Comparison of ENCODE assay signal across 28 cellular contexts in the genomic region with DNA sequence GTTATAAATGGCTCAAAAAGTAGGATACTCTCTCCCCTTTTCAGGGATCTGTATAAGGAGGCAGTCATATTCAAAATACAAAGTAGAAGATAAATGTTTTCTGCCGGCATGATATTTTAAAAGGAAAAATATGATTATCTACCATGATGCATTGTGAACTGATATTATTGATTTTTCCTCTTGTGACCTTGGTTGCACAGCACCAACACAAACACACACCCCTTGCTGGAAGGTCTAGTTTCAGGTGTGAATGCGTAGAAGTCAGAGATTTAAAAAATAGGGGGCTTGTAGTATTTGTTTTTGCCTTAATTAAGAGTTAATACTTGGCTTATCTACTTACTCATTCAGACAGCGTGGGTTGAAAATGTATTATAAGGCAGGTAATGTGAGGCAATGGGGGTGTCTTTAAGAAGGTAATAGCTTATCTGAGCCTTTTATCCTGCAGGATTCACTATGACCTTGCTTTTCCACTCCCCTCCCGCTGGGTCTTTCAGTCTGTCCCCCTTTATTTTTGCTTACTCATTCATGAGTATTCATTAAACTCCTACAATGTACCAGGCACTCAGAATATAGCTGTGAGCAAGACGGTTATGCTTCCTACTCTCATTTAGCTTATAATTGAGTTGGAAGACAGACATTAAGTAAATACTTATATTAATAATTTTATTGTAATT.
A peak's percentile ranks its signal among the peaks of the same experiment; 100 is the strongest.
DNase-seq lines count a peak whose midpoint lies in the region; ATAC-seq, FAIRE-seq and TF ChIP-seq lines count a peak whose summit lies in the region.
"Had no signal": no experiment of that assay in that cellular context is flagged by ENCODE, and none has a peak within 500 bp of the region (broad histone marks: within the 10 kb centered on the region; RNA-seq: fewer than 3 reads in every experiment).

No MANE protein-coding gene starts in this region.

- no peak overlapping the region for H3K4ac ChIP-seq in H9 (ENCODE audit: low read depth, low read length)

- H3K27me3 Mint-ChIP-seq in H9 (ENCODE audit: low read depth) (peaks cover 3% of the 10 kb centered on the region), WTC11 (ENCODE audit: low read depth) (no peaks in the 10 kb centered on the region)

- no peak for TF ChIP-seq POLR2A in GM12892 (IDR thresholded peaks at IDR 0.05; ENCODE audit: low read depth, low read length)

- no peak overlapping the region for H2BK12ac ChIP-seq in H9 (ENCODE audit: insufficient read length, low read depth, low read length)

- no peak overlapping the region for H3K56ac ChIP-seq in H9 (ENCODE audit: insufficient read length, low read depth, low read length)

- H3K14ac ChIP-seq in H9 (ENCODE audit: insufficient read depth, low read length) = no peak overlapping the region

- ATAC-seq in WTC11 (peak; percentile 47), pancreas (peak; percentile 30 to 83 (median 64)), HG03342 (IDR thresholded peaks at IDR 0.05; ENCODE audit: unreplicated experiment) (no peak)
- ATAC-seq: CD8-positive, alpha-beta T cell; HepG2; Right ventricle myocardium inferior had no signal

- H2BK120ac ChIP-seq in H9 (ENCODE audit: low read depth, low read length, poor library complexity, severe bottlenecking) = no peak overlapping the region

- TF ChIP-seq CTCF in H9 (conservative IDR thresholded peaks at IDR 0.05) (no peak), WTC11 (IDR thresholded peaks at IDR 0.05) (no peak), pancreas (IDR thresholded peaks at IDR 0.05) (no peak)

- H3K36me3 Mint-ChIP-seq in H9 (ENCODE audit: insufficient read depth in 1 of 3, low read depth in 3 of 3) = peaks cover 8 to 11% (median 8%) of the 10 kb centered on the region in 3 experiments; a peak in 3 of 7 replicates
- peaks cover 10% of the 10 kb centered on the region for H3K36me3 Mint-ChIP-seq in WTC11
- H3K36me3 Mint-ChIP-seq: CD8-positive, alpha-beta T cell had no signal

- peaks cover 17 to 21% of the 10 kb centered on the region in 2 experiments for H3K4me1 Mint-ChIP-seq in H9
- peaks cover 31% of the 10 kb centered on the region for H3K4me1 Mint-ChIP-seq in WTC11
- H3K4me1 Mint-ChIP-seq: B cell had no signal

- H3K4me3 Mint-ChIP-seq in H9 (no peak overlapping the region), WTC11 (no peak overlapping the region)
- H3K4me3 Mint-ChIP-seq: B cell; CD8-positive, alpha-beta T cell had no signal

- H4K91ac ChIP-seq in H9 (ENCODE audit: insufficient read length, low read depth, low read length) = no peak overlapping the region

- H3K36me3 ChIP-seq in pancreas = no peaks in the 10 kb centered on the region
- H3K36me3 ChIP-seq: SJCRH30 had no signal

- no peak for DNase-seq in H9
- DNase-seq in NCI-H146 (lab: John Stamatoyannopoulos, UW) = peak; percentile 89
- DNase-seq in WTC11 (ENCODE audit: low spot score) = no peak
- no peak for DNase-seq in pancreas
- DNase-seq in stimulated activated naive CD4-positive, alpha-beta T cell treated with Interleukin-2 at 50 U/mL for 16 hours (lab: John Stamatoyannopoulos, UW) = no peak
- no peak for DNase-seq in GM12892 (ENCODE audit: insufficient read length)
- DNase-seq in cerebellum (ENCODE audit: low spot score) = no peak
- DNase-seq: Calu3; CD8-positive, alpha-beta T cell; DMS79 treated with DMSO at 0.1 percent for 48 hours; GF-D8; HCEC 1CT; Karpas-422; NCI-H1092; NCI-H1436 treated with DMSO at 0.1 percent for 48 hours; NCI-H2029; NCI-H446 treated with DMSO at 0.1 percent for 48 hours; NCI-H526; PC-9; SJCRH30; T-helper 2 cell had no signal

- no peak overlapping the region for H3K27ac ChIP-seq in H9 (ENCODE audit: insufficient read length, low read depth, low read length)
- H3K27ac ChIP-seq in pancreas = no peak overlapping the region
- H3K27ac ChIP-seq: C4-2B, HL-60, PC-9, SJCRH30 had no signal

- H3K4me2 ChIP-seq in H9 (ENCODE audit: insufficient read depth, insufficient read length, low read length) = no peak overlapping the region
- H3K4me2 ChIP-seq: PC-9 had no signal

- H3K79me1 ChIP-seq in H9 (ENCODE audit: insufficient read depth, low read depth, low read length, poor library complexity, severe bottlenecking) = no peaks in the 10 kb centered on the region

- H3T11ph ChIP-seq in H9 (ENCODE audit: low read length) = no peak overlapping the region

- H2BK20ac ChIP-seq in H9 (ENCODE audit: low read depth, low read length, poor library complexity, severe bottlenecking) = no peak overlapping the region

- CTCF ChIA-PET in WTC11 (lab: Charles Lee) = interaction anchor here (1.6 kb wide), 1 partner anchor 30 kb away, joined by 4 read pairs; no protein-coding TSS in a partner anchor

- no peak overlapping the region for H4K8ac ChIP-seq in H9 (replicated peaks; ENCODE audit: insufficient read length, low read depth, low read length)

- H3K23ac ChIP-seq in H9 (ENCODE audit: insufficient read length, low read depth, low read length) = no peak overlapping the region

- no peak overlapping the region for H2AK5ac ChIP-seq in H9 (ENCODE audit: insufficient read length, low read length)

- no peak overlapping the region for H3K18ac ChIP-seq in H9 (ENCODE audit: insufficient read length, low read depth, low read length)

- no peaks in the 10 kb centered on the region for H3K4me1 ChIP-seq in H9 (ENCODE audit: insufficient read depth, low read length)
- H3K4me1 ChIP-seq in pancreas = peaks cover 3 to 8% (median 7%) of the 10 kb centered on the region in 3 donors
- H3K4me1 ChIP-seq: SJCRH30 had no signal

- no peaks in the 10 kb centered on the region for H3K79me2 ChIP-seq in H9 (ENCODE audit: insufficient read depth, low read length)

- peaks cover 8 to 13% of the 10 kb centered on the region in 2 experiments; a peak in 4 of 5 replicates for H3K9me3 Mint-ChIP-seq in H9
- H3K9me3 Mint-ChIP-seq in WTC11 = peaks cover 25% of the 10 kb centered on the region
- H3K9me3 Mint-ChIP-seq: CD8-positive, alpha-beta T cell had no signal

- H4K20me1 ChIP-seq in H9 (ENCODE audit: control insufficient read depth, insufficient read depth, insufficient read length) = no peaks in the 10 kb centered on the region

- H2BK5ac ChIP-seq in H9 (ENCODE audit: insufficient read length, low read length) = no peak overlapping the region

- H3K9ac ChIP-seq in H9 (ENCODE audit: extremely low read depth, insufficient read length, low read length) = no peak overlapping the region

- H3K27ac Mint-ChIP-seq in H9 (peak overlapping the region; percentile 14 to 83 (median 37); a peak in 3 of 7 replicates), WTC11 (no peak overlapping the region)
- H3K27ac Mint-ChIP-seq: B cell; CD8-positive, alpha-beta T cell had no signal

- no peak overlapping the region for H3K4me3 ChIP-seq in pancreas
- H3K4me3 ChIP-seq: PC-9, SJCRH30 had no signal

- intact Hi-C loops in pancreas (cut with DNase I) = no loop called here

- H3K27me3 ChIP-seq in H9 (ENCODE audit: insufficient read depth, low read length) (no peaks in the 10 kb centered on the region), pancreas (no peaks in the 10 kb centered on the region)
- H3K27me3 ChIP-seq: SJCRH30 had no signal

- POLR2A ChIA-PET in WTC11 (lab: Charles Lee) = no interaction called here

- FAIRE-seq in pancreas (lab: Jason Lieb, UNC) (no peak), GM12892 (lab: Jason Lieb, UNC) (no peak)
- FAIRE-seq: GM12891, HepG2 had no signal

- no peak overlapping the region for H2BK15ac ChIP-seq in H9 (ENCODE audit: low read depth, low read length)

- H3K23me2 ChIP-seq in H9 (ENCODE audit: insufficient read length, low read depth, low read length, poor library complexity, severe bottlenecking) = no peaks in the 10 kb centered on the region

- WGBS in H9 (ENCODE audit: extremely low coverage, insufficient read length, low lambda C conversion rate) = no CpG with 5 or more reads among the region's 5 CpGs
- 24 to 26% methylated on average over 5 of the region's 5 CpGs for WGBS in pancreas, 2 donors

- peaks cover 8% of the 10 kb centered on the region for H3K9me3 ChIP-seq in H9 (ENCODE audit: control insufficient read depth, low read depth, low read length)
- H3K9me3 ChIP-seq in pancreas = no peaks in the 10 kb centered on the region
- H3K9me3 ChIP-seq: SJCRH30 had no signal

- H2AFZ ChIP-seq in H9 (ENCODE audit: low read length) = no peak overlapping the region
- H2AFZ ChIP-seq: PC-9 had no signal

- H4K5ac ChIP-seq in H9 (ENCODE audit: insufficient read length, low read depth, low read length) = no peak overlapping the region

TF ChIP-seq in WTC11, 78 proteins besides CTCF, POLR2A, EP300 and RAD21 (continues in another document):
- TF ChIP-seq, protein P1, sequence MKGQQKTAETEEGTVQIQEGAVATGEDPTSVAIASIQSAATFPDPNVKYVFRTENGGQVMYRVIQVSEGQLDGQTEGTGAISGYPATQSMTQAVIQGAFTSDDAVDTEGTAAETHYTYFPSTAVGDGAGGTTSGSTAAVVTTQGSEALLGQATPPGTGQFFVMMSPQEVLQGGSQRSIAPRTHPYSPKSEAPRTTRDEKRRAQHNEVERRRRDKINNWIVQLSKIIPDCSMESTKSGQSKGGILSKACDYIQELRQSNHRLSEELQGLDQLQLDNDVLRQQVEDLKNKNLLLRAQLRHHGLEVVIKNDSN (CRISPR knock-in tag; IDR thresholded peaks at IDR 0.05) = no peak
- TF ChIP-seq, protein P2, sequence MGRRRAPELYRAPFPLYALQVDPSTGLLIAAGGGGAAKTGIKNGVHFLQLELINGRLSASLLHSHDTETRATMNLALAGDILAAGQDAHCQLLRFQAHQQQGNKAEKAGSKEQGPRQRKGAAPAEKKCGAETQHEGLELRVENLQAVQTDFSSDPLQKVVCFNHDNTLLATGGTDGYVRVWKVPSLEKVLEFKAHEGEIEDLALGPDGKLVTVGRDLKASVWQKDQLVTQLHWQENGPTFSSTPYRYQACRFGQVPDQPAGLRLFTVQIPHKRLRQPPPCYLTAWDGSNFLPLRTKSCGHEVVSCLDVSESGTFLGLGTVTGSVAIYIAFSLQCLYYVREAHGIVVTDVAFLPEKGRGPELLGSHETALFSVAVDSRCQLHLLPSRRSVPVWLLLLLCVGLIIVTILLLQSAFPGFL (CRISPR knock-in tag; IDR thresholded peaks at IDR 0.05; ENCODE audit: borderline replicate concordance) = no peak
- TF ChIP-seq TCF7 (CRISPR knock-in tag; IDR thresholded peaks at IDR 0.05; ENCODE audit: low read depth) = no peak
- no peak for TF ChIP-seq EMX1 (CRISPR knock-in tag; IDR thresholded peaks at IDR 0.05)
- TF ChIP-seq, protein P3, sequence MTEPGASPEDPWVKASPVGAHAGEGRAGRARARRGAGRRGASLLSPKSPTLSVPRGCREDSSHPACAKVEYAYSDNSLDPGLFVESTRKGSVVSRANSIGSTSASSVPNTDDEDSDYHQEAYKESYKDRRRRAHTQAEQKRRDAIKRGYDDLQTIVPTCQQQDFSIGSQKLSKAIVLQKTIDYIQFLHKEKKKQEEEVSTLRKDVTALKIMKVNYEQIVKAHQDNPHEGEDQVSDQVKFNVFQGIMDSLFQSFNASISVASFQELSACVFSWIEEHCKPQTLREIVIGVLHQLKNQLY (CRISPR knock-in tag; IDR thresholded peaks at IDR 0.05) = no peak
- no peak for TF ChIP-seq ATF1 (CRISPR knock-in tag; IDR thresholded peaks at IDR 0.05)
- TF ChIP-seq FOXP1 (CRISPR knock-in tag; IDR thresholded peaks at IDR 0.05; ENCODE audit: borderline replicate concordance) = no peak
- no peak for TF ChIP-seq OVOL2 (CRISPR knock-in tag; IDR thresholded peaks at IDR 0.05; ENCODE audit: borderline replicate concordance)
- TF ChIP-seq PRRX2 (CRISPR knock-in tag; IDR thresholded peaks at IDR 0.05) = no peak
- no peak for TF ChIP-seq HMGA2 (CRISPR knock-in tag; IDR thresholded peaks at IDR 0.05)
- TF ChIP-seq FOXK1 (CRISPR knock-in tag; IDR thresholded peaks at IDR 0.05) = no peak
